9 cellular contexts compared by ENCODE assay signal in genomic region chr2:71933467-71934319, GRCh38.
DNase-seq lines count a peak whose midpoint lies in the region; ATAC-seq and TF ChIP-seq lines count a peak whose summit lies in the region.
"Had no signal": no experiment of that assay in that cellular context is flagged by ENCODE, and none has a peak within 500 bp of the region (broad histone marks: within the 10 kb centered on the region; RNA-seq: fewer than 3 reads in every experiment).

No MANE protein-coding gene starts in this region.

- H3K4me1 Mint-ChIP-seq in CD4-positive, alpha-beta T cell (ENCODE audit: low read depth) = no peaks in the 10 kb centered on the region
- no peaks in the 10 kb centered on the region for H3K4me1 Mint-ChIP-seq in activated T-helper 1 cell treated with anti-CD3 and anti-CD28 coated beads, Interleukin-12 subunit alpha, Interleukin-12 subunit beta, Interleukin-2, Interleukin-4 antibody, amounts not matched to agents 30 ng/mL and 10 ng/mL and 1 ng/mL, durations not matched to agents 14 hours and 24 hours and 36 hours (ENCODE audit: low read depth)

- no peaks in the 10 kb centered on the region for H3K36me3 Mint-ChIP-seq in CD4-positive, alpha-beta T cell (ENCODE audit: low read depth)
- no peaks in the 10 kb centered on the region for H3K36me3 Mint-ChIP-seq in activated T-helper 1 cell treated with anti-CD3 and anti-CD28 coated beads, Interleukin-12 subunit alpha, Interleukin-12 subunit beta, Interleukin-2, Interleukin-4 antibody, amounts not matched to agents 30 ng/mL and 10 ng/mL and 1 ng/mL, durations not matched to agents 14 hours and 24 hours and 36 hours (ENCODE audit: low read depth)

- H3K4me3 ChIP-seq in uterus = no peak overlapping the region

- TF ChIP-seq CTCF in CD4-positive, alpha-beta T cell (IDR thresholded peaks at IDR 0.05) = no peak
- no peak for TF ChIP-seq CTCF in uterus (IDR thresholded peaks at IDR 0.05)

- no peaks in the 10 kb centered on the region for H3K9me3 Mint-ChIP-seq in CD4-positive, alpha-beta T cell
- H3K9me3 Mint-ChIP-seq in activated T-helper 1 cell treated with anti-CD3 and anti-CD28 coated beads, Interleukin-12 subunit alpha, Interleukin-12 subunit beta, Interleukin-2, Interleukin-4 antibody, amounts not matched to agents 30 ng/mL and 10 ng/mL and 1 ng/mL, durations not matched to agents 14 hours and 24 hours and 36 hours = no peaks in the 10 kb centered on the region

- no peaks in the 10 kb centered on the region for H3K36me3 ChIP-seq in uterus

- no peak for ATAC-seq in CD4-positive, alpha-beta T cell (ENCODE audit: poor library complexity)

- H3K27ac ChIP-seq in CD4-positive, alpha-beta T cell (ENCODE audit: low read depth, low read length) = no peak overlapping the region
- no peak overlapping the region for H3K27ac ChIP-seq in uterus

- H3K27me3 ChIP-seq in CD4-positive, alpha-beta T cell (ENCODE audit: control insufficient read depth, insufficient read depth, low read length) = no peaks in the 10 kb centered on the region
- H3K27me3 ChIP-seq in uterus = no peaks in the 10 kb centered on the region

- no peak overlapping the region for H3K4me3 Mint-ChIP-seq in CD4-positive, alpha-beta T cell
- no peak overlapping the region for H3K4me3 Mint-ChIP-seq in activated T-helper 1 cell treated with anti-CD3 and anti-CD28 coated beads, Interleukin-12 subunit alpha, Interleukin-12 subunit beta, Interleukin-2, Interleukin-4 antibody, amounts not matched to agents 30 ng/mL and 10 ng/mL and 1 ng/mL, durations not matched to agents 14 hours and 24 hours and 36 hours

- H3K4me1 ChIP-seq in uterus = peaks cover 0 to 10% of the 10 kb centered on the region in 2 donors

- no peak for TF ChIP-seq POLR2A in uterus (IDR thresholded peaks at IDR 0.05)

- H3K9me3 ChIP-seq in CD4-positive, alpha-beta T cell (ENCODE audit: control insufficient read depth, low read length) = no peaks in the 10 kb centered on the region
- H3K9me3 ChIP-seq in uterus = no peaks in the 10 kb centered on the region

- H3K27me3 Mint-ChIP-seq in CD4-positive, alpha-beta T cell = no peaks in the 10 kb centered on the region
- peaks cover 5% of the 10 kb centered on the region for H3K27me3 Mint-ChIP-seq in activated T-helper 1 cell treated with anti-CD3 and anti-CD28 coated beads, Interleukin-12 subunit alpha, Interleukin-12 subunit beta, Interleukin-2, Interleukin-4 antibody, amounts not matched to agents 30 ng/mL and 10 ng/mL and 1 ng/mL, durations not matched to agents 14 hours and 24 hours and 36 hours (ENCODE audit: insufficient read depth)

- no peak overlapping the region for H3K27ac Mint-ChIP-seq in CD4-positive, alpha-beta T cell
- H3K27ac Mint-ChIP-seq in activated T-helper 1 cell treated with anti-CD3 and anti-CD28 coated beads, Interleukin-12 subunit alpha, Interleukin-12 subunit beta, Interleukin-2, Interleukin-4 antibody, amounts not matched to agents 30 ng/mL and 10 ng/mL and 1 ng/mL, durations not matched to agents 14 hours and 24 hours and 36 hours = no peak overlapping the region

- CTCF ChIA-PET in CD4-positive, alpha-beta T cell (lab: Charles Lee) = no interaction called here

- POLR2A ChIA-PET in CD4-positive, alpha-beta T cell (lab: Charles Lee) = no interaction called here

- intact Hi-C loops in CD4-positive, alpha-beta T cell (cut with DNase I, micrococcal nuclease) = no loop called here
- intact Hi-C loops in uterus (cut with DNase I; ENCODE audit: low total_unique reads) = no loop called here
- intact Hi-C loops in activated T-helper 1 cell treated with anti-CD3 and anti-CD28 coated beads, Interleukin-12 subunit alpha, Interleukin-12 subunit beta, Interleukin-2, Interleukin-4 antibody, amounts not matched to agents 30 ng/mL and 10 ng/mL and 1 ng/mL, durations not matched to agents 14 hours and 24 hours and 36 hours (cut with micrococcal nuclease) = no loop called here

- DNase-seq in 8988T (peak; percentile 67), ELR (ENCODE audit: low read depth) (peak; percentile 31), SK-N-DZ (ENCODE audit: low spot score) (peak; percentile 37), hepatic stellate cell (ENCODE audit: low spot score) (peak; percentile 44), CD1c-positive myeloid dendritic cell (ENCODE audit: extremely low spot score) (no peak), uterus (no peak)
- DNase-seq in CD4-positive, alpha-beta T cell = no peak
- no peak for DNase-seq in activated T-helper 1 cell treated with anti-CD3 and anti-CD28 coated beads, Interleukin-12 subunit alpha, Interleukin-12 subunit beta, Interleukin-2, Interleukin-4 antibody, amounts not matched to agents 30 ng/mL and 10 ng/mL and 1 ng/mL, durations not matched to agents 14 hours and 24 hours and 36 hours (ENCODE audit: low spot score)
- DNase-seq: GDM1 had no signal

Comparison
In these comparisons a context has a peak if more than half of its experiments do, and no peak if none do; other contexts are left out.
1. DNase-seq: peak in 8988T (single experiment), ELR (single experiment), SK-N-DZ (single experiment) and hepatic stellate cell (single experiment); none in CD4-positive, alpha-beta T cell (0 of 10), CD1c-positive myeloid dendritic cell (single experiment), uterus (0 of 2) and activated T-helper 1 cell treated with anti-CD3 and anti-CD28 coated beads, Interleukin-12 subunit alpha, Interleukin-12 subunit beta, Interleukin-2, Interleukin-4 antibody, amounts not matched to agents 30 ng/mL and 10 ng/mL and 1 ng/mL, durations not matched to agents 14 hours and 24 hours and 36 hours (single experiment).